In genomic region chr1:228842094-228842775, GRCh38 we compare ENCODE assay signal across 8 cellular contexts.
DNase-seq lines count a peak whose midpoint lies in the region; ATAC-seq and TF ChIP-seq lines count a peak whose summit lies in the region.

No MANE protein-coding gene starts in this region.

- TF ChIP-seq CTCF in neural progenitor cell (IDR thresholded peaks at IDR 0.05), result no peak
- no peak for TF ChIP-seq CTCF in CD4-positive, alpha-beta T cell (IDR thresholded peaks at IDR 0.05)

- H3K9ac ChIP-seq in neural progenitor cell, result no peak overlapping the region

- no peak for ATAC-seq in CD4-positive, alpha-beta T cell (ENCODE audit: poor library complexity)

- peak overlapping the region; percentile 66 for H3K27ac ChIP-seq in cingulate gyrus (ENCODE audit: low read depth, low read length)
- H3K27ac ChIP-seq in neural progenitor cell, result no peak overlapping the region
- H3K27ac ChIP-seq in CD4-positive, alpha-beta T cell (ENCODE audit: low read depth, low read length), result no peak overlapping the region

- CTCF ChIA-PET in CD4-positive, alpha-beta T cell (lab: Charles Lee), result no interaction called here

- peaks cover 20% of the 10 kb centered on the region for H3K9me3 Mint-ChIP-seq in neural progenitor cell
- H3K9me3 Mint-ChIP-seq in CD4-positive, alpha-beta T cell, result peaks cover 8% of the 10 kb centered on the region

- peaks cover 3% of the 10 kb centered on the region for H3K36me3 Mint-ChIP-seq in neural progenitor cell
- H3K36me3 Mint-ChIP-seq in CD4-positive, alpha-beta T cell (ENCODE audit: low read depth), result no peaks in the 10 kb centered on the region

- no peaks in the 10 kb centered on the region for H3K27me3 Mint-ChIP-seq in neural progenitor cell (ENCODE audit: insufficient read depth, low read depth)
- no peaks in the 10 kb centered on the region for H3K27me3 Mint-ChIP-seq in CD4-positive, alpha-beta T cell

- no peak for TF ChIP-seq RAD21 in Ishikawa (IDR thresholded peaks at IDR 0.05; ENCODE audit: low read depth)

- H3K27me3 ChIP-seq in neural progenitor cell, result no peaks in the 10 kb centered on the region
- no peaks in the 10 kb centered on the region for H3K27me3 ChIP-seq in CD4-positive, alpha-beta T cell (ENCODE audit: control insufficient read depth, insufficient read depth, low read length)

- no peak overlapping the region for H3K4me3 Mint-ChIP-seq in neural progenitor cell
- H3K4me3 Mint-ChIP-seq in CD4-positive, alpha-beta T cell, result no peak overlapping the region

- H4K20me1 ChIP-seq in neural progenitor cell (ENCODE audit: low read depth), result no peaks in the 10 kb centered on the region

- H3K4me2 ChIP-seq in neural progenitor cell, result no peak overlapping the region

- H3K27ac Mint-ChIP-seq in neural progenitor cell, result peak overlapping the region; percentile 29
- H3K27ac Mint-ChIP-seq in CD4-positive, alpha-beta T cell, result no peak overlapping the region

- H3K4me3 ChIP-seq in neural progenitor cell, result no peak overlapping the region

- no peaks in the 10 kb centered on the region for H3K4me1 ChIP-seq in neural progenitor cell

- peak; percentile 86 for DNase-seq in EL
- DNase-seq in neural progenitor cell (ENCODE audit: low spot score), result no peak
- no peak for DNase-seq in NCI-H345 treated with DMSO at 0.1 percent for 48 hours (lab: John Stamatoyannopoulos, UW; ENCODE audit: unreplicated experiment)
- DNase-seq in activated naive CD4-positive, alpha-beta T cell (lab: John Stamatoyannopoulos, UW), result no peak
- no peak for DNase-seq in CD4-positive, alpha-beta T cell
- no peak for DNase-seq in NCI-H128 (lab: John Stamatoyannopoulos, UW; ENCODE audit: unreplicated experiment)

- POLR2A ChIA-PET in CD4-positive, alpha-beta T cell (lab: Charles Lee), result no interaction called here

- intact Hi-C loops in CD4-positive, alpha-beta T cell (cut with DNase I, micrococcal nuclease), result no loop called here

- H3K4me1 Mint-ChIP-seq in neural progenitor cell, result peaks cover 23% of the 10 kb centered on the region
- H3K4me1 Mint-ChIP-seq in CD4-positive, alpha-beta T cell (ENCODE audit: low read depth), result no peaks in the 10 kb centered on the region

- H3K36me3 ChIP-seq in neural progenitor cell, result no peaks in the 10 kb centered on the region

- TF ChIP-seq EP300 in Ishikawa (IDR thresholded peaks at IDR 0.05; ENCODE audit: borderline replicate concordance), result no peak

- H2AFZ ChIP-seq in neural progenitor cell (replicated peaks), result no peak overlapping the region

- H3K79me2 ChIP-seq in neural progenitor cell (ENCODE audit: low read depth), result no peaks in the 10 kb centered on the region

- no peaks in the 10 kb centered on the region for H3K9me3 ChIP-seq in neural progenitor cell (ENCODE audit: low read depth)
- peaks cover 7% of the 10 kb centered on the region for H3K9me3 ChIP-seq in CD4-positive, alpha-beta T cell (ENCODE audit: control insufficient read depth, low read length)

- peaks cover 3% of the 10 kb centered on the region for H3F3A ChIP-seq in neural progenitor cell (ENCODE audit: low read depth)

TF ChIP-seq in Ishikawa, 13 proteins besides CTCF, POLR2A, EP300 and RAD21:
- TF ChIP-seq, protein P1, sequence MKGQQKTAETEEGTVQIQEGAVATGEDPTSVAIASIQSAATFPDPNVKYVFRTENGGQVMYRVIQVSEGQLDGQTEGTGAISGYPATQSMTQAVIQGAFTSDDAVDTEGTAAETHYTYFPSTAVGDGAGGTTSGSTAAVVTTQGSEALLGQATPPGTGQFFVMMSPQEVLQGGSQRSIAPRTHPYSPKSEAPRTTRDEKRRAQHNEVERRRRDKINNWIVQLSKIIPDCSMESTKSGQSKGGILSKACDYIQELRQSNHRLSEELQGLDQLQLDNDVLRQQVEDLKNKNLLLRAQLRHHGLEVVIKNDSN (IDR thresholded peaks at IDR 0.05), result no peak
- TF ChIP-seq NFIC (IDR thresholded peaks at IDR 0.05) (peak; percentile 30; the same call in 1 of the 2 replicates), ZBTB7A (IDR thresholded peaks at IDR 0.05; ENCODE audit: low read depth) (0 out of 2 replicates have a peak, but pooled peaks have one; percentile 37), CREB1 (IDR thresholded peaks at IDR 0.05; ENCODE audit: low read depth) (0 out of 2 replicates have a peak, but pooled peaks have one; percentile 18)
TF ChIP-seq in Ishikawa: peak in this region for 3.
